Comparison of ENCODE assay signal across 17 cellular contexts in the genomic region with DNA sequence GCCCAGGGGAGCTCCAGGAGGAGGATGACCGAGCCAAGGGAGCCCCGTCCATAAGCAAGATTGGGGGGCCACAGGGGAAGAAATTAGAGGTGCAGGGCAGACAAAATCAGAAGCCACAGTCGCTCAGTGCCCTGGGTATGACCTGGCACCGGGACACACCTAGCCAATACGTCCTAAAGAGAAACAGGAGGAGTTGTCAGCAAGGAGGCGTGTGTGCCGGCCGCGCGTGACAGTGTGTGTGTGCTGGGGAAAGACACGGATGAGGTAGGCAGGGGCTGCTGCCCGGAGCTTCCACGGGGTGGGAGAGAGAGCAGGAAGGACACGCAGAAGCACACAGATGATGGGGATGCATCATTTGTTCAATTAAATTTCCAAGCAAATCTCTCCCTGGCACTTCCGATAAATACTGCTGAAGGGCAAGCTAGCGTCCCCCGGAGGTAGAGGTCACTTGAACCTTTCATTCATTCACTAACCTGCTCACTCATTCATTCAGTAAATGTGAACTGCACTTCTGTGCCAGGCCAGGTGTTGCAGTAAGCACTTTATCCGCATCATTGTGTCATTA. TPM values are rescaled to one million over a fixed set of nuclear protein-coding genes. Genes with fewer than 3 reads are reported as not detected.
DNase-seq lines count a peak whose midpoint lies in the region; ATAC-seq, FAIRE-seq and TF ChIP-seq lines count a peak whose summit lies in the region.
"Had no signal": no experiment of that assay in that cellular context is flagged by ENCODE, and none has a peak within 500 bp of the region (broad histone marks: within the 10 kb centered on the region; RNA-seq: fewer than 3 reads in every experiment).

No MANE protein-coding gene starts in this region.

- TF ChIP-seq EP300 in neural cell (conservative IDR thresholded peaks at IDR 0.05; ENCODE audit: poor library complexity, severe bottlenecking), result no peak

- H3K36me3 ChIP-seq in HEK293 (ENCODE audit: control insufficient read depth in 2 of 2, insufficient read depth in 1 of 2, low read length in 2 of 2) (no peaks in the 10 kb centered on the region), astrocyte (ENCODE audit: insufficient read depth, low read length) (no peaks in the 10 kb centered on the region), neural cell (ENCODE audit: insufficient read depth, low read length) (no peaks in the 10 kb centered on the region)
- H3K36me3 ChIP-seq: BE2C, Peyer's patch had no signal

- H3K4me3 ChIP-seq in HEK293 (ENCODE audit: low read depth, low read length), result no peak overlapping the region
- no peak overlapping the region for H3K4me3 ChIP-seq in astrocyte (ENCODE audit: insufficient read depth, low read depth, low read length)
- no peak overlapping the region for H3K4me3 ChIP-seq in neural cell (ENCODE audit: low read length)
- H3K4me3 ChIP-seq: Peyer's patch, SK-N-MC had no signal

- no peaks in the 10 kb centered on the region for H3K9me3 Mint-ChIP-seq in astrocyte (ENCODE audit: unreplicated experiment)
- H3K9me3 Mint-ChIP-seq: CD4-positive, alpha-beta memory T cell had no signal

- POLR2A ChIA-PET in HEK293 (lab: Yijun Ruan, JAX), result no interaction called here

- no peak for ATAC-seq in left cardiac atrium

- no peaks in the 10 kb centered on the region for H3K9me3 ChIP-seq in HEK293 (ENCODE audit: control insufficient read depth, insufficient read depth, low read depth, low read length)
- no peaks in the 10 kb centered on the region for H3K9me3 ChIP-seq in astrocyte (ENCODE audit: insufficient read depth, low read depth, low read length)
- no peaks in the 10 kb centered on the region for H3K9me3 ChIP-seq in neural cell (ENCODE audit: low read length)
- H3K9me3 ChIP-seq: BE2C, Peyer's patch had no signal

- H2AFZ ChIP-seq in astrocyte (ENCODE audit: low read depth, low read length) (no peak overlapping the region), neural cell (ENCODE audit: low read depth, low read length) (no peak overlapping the region)

- H3K27ac ChIP-seq in HEK293 (ENCODE audit: extremely low read depth, low read depth, low read length) (no peak overlapping the region), astrocyte (ENCODE audit: low read depth, low read length) (no peak overlapping the region), neural cell (ENCODE audit: low read length) (no peak overlapping the region)
- H3K27ac ChIP-seq: KMS-11, Peyer's patch, SK-N-MC had no signal

- H3K27ac Mint-ChIP-seq in astrocyte (ENCODE audit: unreplicated experiment), result no peak overlapping the region

- no peak overlapping the region for H3K4me3 Mint-ChIP-seq in astrocyte (ENCODE audit: unreplicated experiment)
- H3K4me3 Mint-ChIP-seq: CD4-positive, alpha-beta memory T cell had no signal

- H3K9ac ChIP-seq in astrocyte (ENCODE audit: low read length), result no peak overlapping the region
- H3K9ac ChIP-seq in neural cell (ENCODE audit: low read length), result peak overlapping the region; percentile 2
- H3K9ac ChIP-seq: KMS-11 had no signal

- H3K27me3 Mint-ChIP-seq in astrocyte (ENCODE audit: low read depth, unreplicated experiment), result peaks cover 24% of the 10 kb centered on the region

- intact Hi-C loops in left cardiac atrium (cut with DNase I), result loop anchor here (2.0 to 10.0 kb wide), 4 partner anchors 214 to 714 kb away; partner anchors contain the start of gene FOXC2 (in 1 of the 2)

- TF ChIP-seq CTCF in HEK293 (tag by site-specific recombination; IDR thresholded peaks at IDR 0.05) (no peak), astrocyte (IDR thresholded peaks at IDR 0.05; ENCODE audit: insufficient read depth, low read depth, low read length) (no peak), neural cell (IDR thresholded peaks at IDR 0.05; ENCODE audit: poor library complexity, severe bottlenecking) (no peak)

- no peak for DNase-seq in astrocyte (ENCODE audit: low read depth)
- DNase-seq in activated CD4-positive, alpha-beta T cell treated with anti-CD3 and anti-CD28 coated beads for 4 hours, result no peak
- no peak for DNase-seq in cerebellar nuclear complex (lab: John Stamatoyannopoulos, UW)
- no peak for DNase-seq in left cardiac atrium
- no peak for DNase-seq in activated CD8-positive, alpha-beta memory T cell treated with anti-CD3 and anti-CD28 coated beads, Interleukin-2, amount 50 U/mL, for 48 hours
- DNase-seq: DMS79, NCI-H1048, NCI-H1436 treated with DMSO at 0.1 percent for 48 hours, NCI-H2029 treated with DMSO at 0.1 percent for 48 hours, NCI-H510A had no signal

- CTCF ChIA-PET in HEK293 (lab: Yijun Ruan, JAX), result interaction anchor here (0.5 to 4.0 kb wide), 32 partner anchors 10 to 1249 kb away, joined by 3 to 48 read pairs (median 4); no protein-coding TSS in a partner anchor

- peak overlapping the region; percentile 44 for H3K4me2 ChIP-seq in astrocyte (ENCODE audit: low read length)
- no peak overlapping the region for H3K4me2 ChIP-seq in neural cell (ENCODE audit: low read length)
- H3K4me2 ChIP-seq: KMS-11 had no signal

- peaks cover 7% of the 10 kb centered on the region for H3K36me3 Mint-ChIP-seq in astrocyte (ENCODE audit: low read depth, unreplicated experiment)

- FAIRE-seq in astrocyte (lab: Jason Lieb, UNC), result no peak

- H3K79me2 ChIP-seq in astrocyte (ENCODE audit: insufficient read depth, low read length), result no peaks in the 10 kb centered on the region
- H3K79me2 ChIP-seq in neural cell (replicated peaks; ENCODE audit: insufficient read depth, low read length), result no peaks in the 10 kb centered on the region

- no peaks in the 10 kb centered on the region for H3K9me2 ChIP-seq in neural cell (ENCODE audit: insufficient read depth, low read length)

- H4K20me1 ChIP-seq in astrocyte (ENCODE audit: insufficient read depth, low read length) (no peaks in the 10 kb centered on the region), neural cell (ENCODE audit: insufficient read depth) (no peaks in the 10 kb centered on the region)

- no peaks in the 10 kb centered on the region for H3F3A ChIP-seq in neural cell (ENCODE audit: insufficient read depth, low read length, poor library complexity, severe bottlenecking)

- H3K27me3 ChIP-seq in astrocyte (ENCODE audit: insufficient read depth, low read length) (no peaks in the 10 kb centered on the region), neural cell (ENCODE audit: insufficient read depth, low read depth, low read length) (no peaks in the 10 kb centered on the region)
- H3K27me3 ChIP-seq: Peyer's patch had no signal

- peaks cover 20% of the 10 kb centered on the region for H3K4me1 Mint-ChIP-seq in astrocyte (ENCODE audit: low read depth, unreplicated experiment)

- H3K4me1 ChIP-seq in HEK293 (ENCODE audit: control insufficient read depth, insufficient read depth, low read length) (no peaks in the 10 kb centered on the region; the same call in 1 of the 2 replicates), astrocyte (ENCODE audit: insufficient read depth, low read length) (peaks cover 15% of the 10 kb centered on the region)
- H3K4me1 ChIP-seq: BE2C, Peyer's patch had no signal

- TF ChIP-seq RAD21 in neural cell (conservative IDR thresholded peaks at IDR 0.05), result no peak

TF ChIP-seq in HEK293, 187 proteins besides CTCF, POLR2A, EP300 and RAD21:
- TF ChIP-seq ZBTB17 (tag by site-specific recombination; IDR thresholded peaks at IDR 0.05) (peak; percentile 45), RBAK (tag by site-specific recombination; IDR thresholded peaks at IDR 0.05) (no peak)
TF ChIP-seq in HEK293: peak in this region for 1.

TF ChIP-seq in neural cell, 6 proteins besides CTCF, POLR2A, EP300 and RAD21:
- TF ChIP-seq EZH2 (IDR thresholded peaks at IDR 0.05; ENCODE audit: borderline replicate concordance, insufficient read depth, low read length, poor library complexity, severe bottlenecking) (no peak), MXI1 (conservative IDR thresholded peaks at IDR 0.05; ENCODE audit: poor library complexity, severe bottlenecking) (no peak), SMC3 (conservative IDR thresholded peaks at IDR 0.05; ENCODE audit: poor library complexity) (no peak), TAF1 (IDR thresholded peaks at IDR 0.05; ENCODE audit: low read depth) (no peak), POLR2AphosphoS5 (IDR thresholded peaks at IDR 0.05) (no peak)
- TF ChIP-seq, protein P1, sequence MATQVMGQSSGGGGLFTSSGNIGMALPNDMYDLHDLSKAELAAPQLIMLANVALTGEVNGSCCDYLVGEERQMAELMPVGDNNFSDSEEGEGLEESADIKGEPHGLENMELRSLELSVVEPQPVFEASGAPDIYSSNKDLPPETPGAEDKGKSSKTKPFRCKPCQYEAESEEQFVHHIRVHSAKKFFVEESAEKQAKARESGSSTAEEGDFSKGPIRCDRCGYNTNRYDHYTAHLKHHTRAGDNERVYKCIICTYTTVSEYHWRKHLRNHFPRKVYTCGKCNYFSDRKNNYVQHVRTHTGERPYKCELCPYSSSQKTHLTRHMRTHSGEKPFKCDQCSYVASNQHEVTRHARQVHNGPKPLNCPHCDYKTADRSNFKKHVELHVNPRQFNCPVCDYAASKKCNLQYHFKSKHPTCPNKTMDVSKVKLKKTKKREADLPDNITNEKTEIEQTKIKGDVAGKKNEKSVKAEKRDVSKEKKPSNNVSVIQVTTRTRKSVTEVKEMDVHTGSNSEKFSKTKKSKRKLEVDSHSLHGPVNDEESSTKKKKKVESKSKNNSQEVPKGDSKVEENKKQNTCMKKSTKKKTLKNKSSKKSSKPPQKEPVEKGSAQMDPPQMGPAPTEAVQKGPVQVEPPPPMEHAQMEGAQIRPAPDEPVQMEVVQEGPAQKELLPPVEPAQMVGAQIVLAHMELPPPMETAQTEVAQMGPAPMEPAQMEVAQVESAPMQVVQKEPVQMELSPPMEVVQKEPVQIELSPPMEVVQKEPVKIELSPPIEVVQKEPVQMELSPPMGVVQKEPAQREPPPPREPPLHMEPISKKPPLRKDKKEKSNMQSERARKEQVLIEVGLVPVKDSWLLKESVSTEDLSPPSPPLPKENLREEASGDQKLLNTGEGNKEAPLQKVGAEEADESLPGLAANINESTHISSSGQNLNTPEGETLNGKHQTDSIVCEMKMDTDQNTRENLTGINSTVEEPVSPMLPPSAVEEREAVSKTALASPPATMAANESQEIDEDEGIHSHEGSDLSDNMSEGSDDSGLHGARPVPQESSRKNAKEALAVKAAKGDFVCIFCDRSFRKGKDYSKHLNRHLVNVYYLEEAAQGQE (IDR thresholded peaks at IDR 0.05; ENCODE audit: borderline replicate concordance), result no peak

RNA-seq across cellular contexts. Expression of gene C16orf95, which starts 38.0 kb away (rescaled TPM):
- total RNA-seq in astrocyte, result 3.3 and 3.6 TPM in 2 replicates
- 2.8 and 5.9 TPM in 2 replicates for polyA plus RNA-seq in neural cell
- polyA minus RNA-seq in neural cell, result 3.1 and 5.1 TPM in 2 replicates
- total RNA-seq in left cardiac atrium, result 1 to 10 TPM; 3.2 to 3.4 TPM
